27 cellular contexts compared by ENCODE assay signal in genomic region chr5:3103241-3103855, GRCh38.
DNase-seq lines count a peak whose midpoint lies in the region; ATAC-seq and TF ChIP-seq lines count a peak whose summit lies in the region.
"Had no signal": no experiment of that assay in that cellular context is flagged by ENCODE, and none has a peak within 500 bp of the region (broad histone marks: within the 10 kb centered on the region; RNA-seq: fewer than 3 reads in every experiment).

No MANE protein-coding gene starts in this region.

- intact Hi-C loops in CD4-positive, alpha-beta T cell (cut with DNase I, micrococcal nuclease), result no loop called here

- H3K36me3 ChIP-seq in NT2/D1 (ENCODE audit: insufficient read depth, insufficient read length, low read length) (no peaks in the 10 kb centered on the region), mesodermal cell (ENCODE audit: control insufficient read depth, insufficient read depth, low read length) (no peaks in the 10 kb centered on the region), brain microvascular endothelial cell (replicated peaks) (no peaks in the 10 kb centered on the region)
- H3K36me3 ChIP-seq: heart left ventricle, thoracic aorta had no signal

- peak; percentile 81 for DNase-seq in NCI-H748 treated with DMSO at 0.1 percent for 48 hours (lab: John Stamatoyannopoulos, UW)
- DNase-seq in NCI-H748 (lab: John Stamatoyannopoulos, UW; ENCODE audit: unreplicated experiment), result no peak
- no peak for DNase-seq in NT2/D1 (ENCODE audit: low read depth, low spot score)
- DNase-seq in stimulated activated naive CD4-positive, alpha-beta T cell treated with Interleukin-2 at 50 U/mL for 16 hours (lab: John Stamatoyannopoulos, UW), result no peak
- no peak for DNase-seq in CD4-positive, alpha-beta T cell
- DNase-seq in brain microvascular endothelial cell, result no peak
- DNase-seq in SW 1271 (lab: John Stamatoyannopoulos, UW), result no peak
- DNase-seq: 8988T; activated CD4-positive, alpha-beta T cell treated with anti-CD3 and anti-CD28 coated beads for 1 hour; activated naive CD4-positive, alpha-beta T cell treated with anti-CD3 and anti-CD28 coated beads, Interleukin-2, amount 10 ng/mL, durations not matched to agents 7 days and 5 days; activated T-cell treated with anti-CD3 and anti-CD28 coated beads, Interleukin-2, amount 50 U/mL, for 48 hours; anterior cingulate cortex; central memory CD4-positive, alpha-beta T cell; DMS79 treated with DMSO at 0.1 percent for 48 hours; dorsolateral prefrontal cortex; heart left ventricle; immature natural killer cell; NCI-H774; nucleus accumbens; SHP77; stimulated activated CD4-positive, alpha-beta T cell treated with anti-CD3 and anti-CD28 coated beads, Interleukin-2, amount 100 ng/mL, for 48 hours; stimulated activated naive B cell treated with anti-CD40 and anti-IgM and Interleukin-4, amounts not matched to agents 10 μg/mL and 1 μg/mL and 100 μg/mL, for 72 hours had no signal

- WGBS in mesodermal cell (ENCODE audit: insufficient coverage in 2 of 2), 2 experiments, result 36 to 46% methylated on average over 17 to 20 of the region's 22 CpGs

- peaks cover 5% of the 10 kb centered on the region for H3K9me3 Mint-ChIP-seq in CD4-positive, alpha-beta T cell

- no peak for ATAC-seq in CD4-positive, alpha-beta T cell (ENCODE audit: poor library complexity)
- ATAC-seq: heart left ventricle; HepG2; stimulated activated naive B cell treated with anti-CD40 and anti-IgM and Interleukin-4, amounts not matched to agents 10 μg/mL and 1 μg/mL and 100 μg/mL, for 72 hours had no signal

- peak overlapping the region; percentile 77 for H3K9ac ChIP-seq in NT2/D1 (ENCODE audit: insufficient read length, low read depth)

- H3K4me1 ChIP-seq in NT2/D1 (ENCODE audit: insufficient read depth, insufficient read length), result peaks cover 21% of the 10 kb centered on the region
- H3K4me1 ChIP-seq in mesodermal cell (ENCODE audit: control insufficient read depth, insufficient read depth, low read length, poor library complexity, severe bottlenecking), result peaks cover 34% of the 10 kb centered on the region
- H3K4me1 ChIP-seq: heart left ventricle had no signal

- peak overlapping the region; percentile 59 for H3K27ac ChIP-seq in mesodermal cell (ENCODE audit: low read depth, low read length, severe bottlenecking)
- H3K27ac ChIP-seq in CD4-positive, alpha-beta T cell (ENCODE audit: low read depth, low read length), result no peak overlapping the region
- H3K27ac ChIP-seq in brain microvascular endothelial cell, result no peak overlapping the region
- H3K27ac ChIP-seq: dorsolateral prefrontal cortex, epithelial cell of prostate, heart left ventricle, skin epidermis, thoracic aorta had no signal

- H3K27me3 ChIP-seq in NT2/D1 (ENCODE audit: insufficient read depth, insufficient read length), result no peaks in the 10 kb centered on the region
- peaks cover 9% of the 10 kb centered on the region for H3K27me3 ChIP-seq in CD4-positive, alpha-beta T cell (ENCODE audit: control insufficient read depth, insufficient read depth, low read length)
- H3K27me3 ChIP-seq in brain microvascular endothelial cell (replicated peaks), result no peaks in the 10 kb centered on the region

- H3K27me3 Mint-ChIP-seq in CD4-positive, alpha-beta T cell, result peaks cover 59% of the 10 kb centered on the region

- H3K36me3 Mint-ChIP-seq in CD4-positive, alpha-beta T cell (ENCODE audit: low read depth), result no peaks in the 10 kb centered on the region
- H3K36me3 Mint-ChIP-seq: immature natural killer cell; stimulated activated naive B cell treated with anti-CD40 and anti-IgM and Interleukin-4, amounts not matched to agents 10 μg/mL and 1 μg/mL and 100 μg/mL, for 72 hours had no signal

- in situ Hi-C loops in brain microvascular endothelial cell (cut with HindIII; ENCODE audit: low pct_ligation_motif_present, low sequenced_read_pairs), result no loop called here

- POLR2A ChIA-PET in CD4-positive, alpha-beta T cell (lab: Charles Lee), result no interaction called here

- no peaks in the 10 kb centered on the region for H3K4me1 Mint-ChIP-seq in CD4-positive, alpha-beta T cell (ENCODE audit: low read depth)
- H3K4me1 Mint-ChIP-seq: activated naive CD4-positive, alpha-beta T cell treated with anti-CD3 and anti-CD28 coated beads, Interleukin-2, amount 10 ng/mL, durations not matched to agents 7 days and 5 days; immature natural killer cell; stimulated activated naive B cell treated with anti-CD40 and anti-IgM and Interleukin-4, amounts not matched to agents 10 μg/mL and 1 μg/mL and 100 μg/mL, for 72 hours had no signal

- CTCF ChIA-PET in CD4-positive, alpha-beta T cell (lab: Charles Lee), result no interaction called here

- H3K27ac Mint-ChIP-seq in CD4-positive, alpha-beta T cell, result no peak overlapping the region
- H3K27ac Mint-ChIP-seq: activated naive CD4-positive, alpha-beta T cell treated with anti-CD3 and anti-CD28 coated beads, Interleukin-2, amount 10 ng/mL, durations not matched to agents 7 days and 5 days; immature natural killer cell; stimulated activated naive B cell treated with anti-CD40 and anti-IgM and Interleukin-4, amounts not matched to agents 10 μg/mL and 1 μg/mL and 100 μg/mL, for 72 hours had no signal

- TF ChIP-seq CTCF in CD4-positive, alpha-beta T cell (IDR thresholded peaks at IDR 0.05), result no peak
- TF ChIP-seq CTCF in brain microvascular endothelial cell (IDR thresholded peaks at IDR 0.05; ENCODE audit: low read depth, low read length, missing control alignments), result no peak

- H3K9me3 ChIP-seq in NT2/D1 (ENCODE audit: insufficient read depth, low read length), result peaks cover 5% of the 10 kb centered on the region; the same call in 1 of the 2 replicates
- H3K9me3 ChIP-seq in mesodermal cell (ENCODE audit: control insufficient read depth, low read length), result no peaks in the 10 kb centered on the region
- H3K9me3 ChIP-seq in CD4-positive, alpha-beta T cell (ENCODE audit: control insufficient read depth, low read length), result no peaks in the 10 kb centered on the region
- H3K9me3 ChIP-seq: heart left ventricle, thoracic aorta had no signal

- peak overlapping the region; percentile 26 for H3K4me3 ChIP-seq in NT2/D1 (ENCODE audit: insufficient read length, low read depth)
- no peak overlapping the region for H3K4me3 ChIP-seq in mesodermal cell (ENCODE audit: extremely low read depth, insufficient read depth, low read length, poor library complexity, severe bottlenecking)
- H3K4me3 ChIP-seq in brain microvascular endothelial cell (ENCODE audit: low read depth, low read length), result no peak overlapping the region
- H3K4me3 ChIP-seq: dorsolateral prefrontal cortex, heart left ventricle, skin epidermis, thoracic aorta had no signal

- no peak overlapping the region for H3K4me3 Mint-ChIP-seq in CD4-positive, alpha-beta T cell
- H3K4me3 Mint-ChIP-seq: activated naive CD4-positive, alpha-beta T cell treated with anti-CD3 and anti-CD28 coated beads, Interleukin-2, amount 10 ng/mL, durations not matched to agents 7 days and 5 days; immature natural killer cell; stimulated activated naive B cell treated with anti-CD40 and anti-IgM and Interleukin-4, amounts not matched to agents 10 μg/mL and 1 μg/mL and 100 μg/mL, for 72 hours had no signal
